Comparison of ENCODE assay signal across 11 cellular contexts in genomic region chr11:69121621-69122336, GRCh38. TPM values are rescaled to one million over a fixed set of nuclear protein-coding genes. Genes with fewer than 3 reads are reported as not detected.
DNase-seq lines count a peak whose midpoint lies in the region; ATAC-seq and TF ChIP-seq lines count a peak whose summit lies in the region.
"Had no signal": no experiment of that assay in that cellular context is flagged by ENCODE, and none has a peak within 500 bp of the region (broad histone marks: within the 10 kb centered on the region; RNA-seq: fewer than 3 reads in every experiment).

No MANE protein-coding gene starts in this region.

- H3K27ac ChIP-seq in PC-3 (ENCODE audit: low read length) = peak overlapping the region; percentile 97
- peak overlapping the region; percentile 79 for H3K27ac ChIP-seq in hepatocyte

- peak overlapping the region; percentile 51 for H3K9ac ChIP-seq in PC-3 (ENCODE audit: low read length)

- no peaks in the 10 kb centered on the region for H3K9me3 Mint-ChIP-seq in activated CD4-positive, alpha-beta T cell treated with anti-CD3 and anti-CD28 coated beads, Interleukin-2, amount 10 ng/mL, durations not matched to agents 7 days and 5 days
- H3K9me3 Mint-ChIP-seq in stimulated activated memory B cell treated with anti-CD40 and anti-IgM and Interleukin-4, amounts not matched to agents 10 μg/mL and 1 μg/mL and 100 μg/mL, for 72 hours = peaks cover 6% of the 10 kb centered on the region

- no peak for TF ChIP-seq POLR2A in lower leg skin (IDR thresholded peaks at IDR 0.05)

- ATAC-seq in PC-3 = peak; percentile 0
- ATAC-seq in stimulated activated memory B cell treated with anti-CD40 and anti-IgM and Interleukin-4, amounts not matched to agents 10 μg/mL and 1 μg/mL and 100 μg/mL, for 72 hours = no peak
- no peak for ATAC-seq in GM18517 (IDR thresholded peaks at IDR 0.05; ENCODE audit: unreplicated experiment)

- no peaks in the 10 kb centered on the region for H3K36me3 Mint-ChIP-seq in activated CD4-positive, alpha-beta T cell treated with anti-CD3 and anti-CD28 coated beads, Interleukin-2, amount 10 ng/mL, durations not matched to agents 7 days and 5 days (ENCODE audit: low read depth)
- no peaks in the 10 kb centered on the region for H3K36me3 Mint-ChIP-seq in stimulated activated memory B cell treated with anti-CD40 and anti-IgM and Interleukin-4, amounts not matched to agents 10 μg/mL and 1 μg/mL and 100 μg/mL, for 72 hours

- H2AFZ ChIP-seq in PC-3 (ENCODE audit: low read length) (no peak overlapping the region), hepatocyte (no peak overlapping the region)

- H3K4me2 ChIP-seq in PC-3 (ENCODE audit: low read length) = peak overlapping the region; percentile 83
- no peak overlapping the region for H3K4me2 ChIP-seq in hepatocyte

- no peaks in the 10 kb centered on the region for H3K9me2 ChIP-seq in PC-3 (replicated peaks; ENCODE audit: low read length)
- no peaks in the 10 kb centered on the region for H3K9me2 ChIP-seq in hepatocyte (replicated peaks; ENCODE audit: insufficient read depth)

- BruUV-seq in PC-3 (replicated peaks; lab: Mats Ljungman, UMichigan) = no TSS peak

- 91% methylated on average over 16 of the region's 20 CpGs for WGBS in hepatocyte (ENCODE audit: low lambda C conversion rate, missing lambda C conversion rate)
- 65 to 73% methylated on average over 20 of the region's 20 CpGs for WGBS in lower leg skin, 2 donors

- H3K36me3 ChIP-seq in PC-3 (ENCODE audit: low read depth, low read length) (no peaks in the 10 kb centered on the region), hepatocyte (replicated peaks; ENCODE audit: insufficient read depth, low read depth) (no peaks in the 10 kb centered on the region)

- H3K4me1 Mint-ChIP-seq in activated CD4-positive, alpha-beta T cell treated with anti-CD3 and anti-CD28 coated beads, Interleukin-2, amount 10 ng/mL, durations not matched to agents 7 days and 5 days = peaks cover 42% of the 10 kb centered on the region
- H3K4me1 Mint-ChIP-seq in stimulated activated memory B cell treated with anti-CD40 and anti-IgM and Interleukin-4, amounts not matched to agents 10 μg/mL and 1 μg/mL and 100 μg/mL, for 72 hours = peaks cover 35% of the 10 kb centered on the region

- CTCF ChIA-PET in activated CD4-positive, alpha-beta T cell treated with anti-CD3 and anti-CD28 coated beads, Interleukin-2, amount 10 ng/mL, durations not matched to agents 7 days and 5 days (lab: Charles Lee) = no interaction called here
- CTCF ChIA-PET in PC-3 (lab: Charles Lee) = no interaction called here

- H3K4me3 Mint-ChIP-seq in activated CD4-positive, alpha-beta T cell treated with anti-CD3 and anti-CD28 coated beads, Interleukin-2, amount 10 ng/mL, durations not matched to agents 7 days and 5 days = no peak overlapping the region
- no peak overlapping the region for H3K4me3 Mint-ChIP-seq in stimulated activated memory B cell treated with anti-CD40 and anti-IgM and Interleukin-4, amounts not matched to agents 10 μg/mL and 1 μg/mL and 100 μg/mL, for 72 hours

- H3K4me1 ChIP-seq in PC-3 (ENCODE audit: insufficient read depth, low read length) (peaks cover 32% of the 10 kb centered on the region), hepatocyte (ENCODE audit: insufficient read depth) (peaks cover 22% of the 10 kb centered on the region)

- intact Hi-C loops in PC-3 (cut with micrococcal nuclease) (loop anchor here (1.0 to 10.0 kb wide), 4 partner anchors 96 to 520 kb away; partner anchors contain the start of gene CCND1), lower leg skin (cut with DNase I; ENCODE audit: low total_unique reads) (no loop called here)

- H3K27me3 Mint-ChIP-seq in activated CD4-positive, alpha-beta T cell treated with anti-CD3 and anti-CD28 coated beads, Interleukin-2, amount 10 ng/mL, durations not matched to agents 7 days and 5 days = no peaks in the 10 kb centered on the region
- peaks cover 8% of the 10 kb centered on the region for H3K27me3 Mint-ChIP-seq in stimulated activated memory B cell treated with anti-CD40 and anti-IgM and Interleukin-4, amounts not matched to agents 10 μg/mL and 1 μg/mL and 100 μg/mL, for 72 hours

- H3F3A ChIP-seq in PC-3 (ENCODE audit: low read length, unreplicated experiment) = peaks cover 6% of the 10 kb centered on the region

- DNase-seq in activated CD4-positive, alpha-beta T cell treated with anti-CD3 and anti-CD28 coated beads, Interleukin-2, amount 10 ng/mL, durations not matched to agents 7 days and 5 days = no peak
- no peak for DNase-seq in activated CD4-positive, alpha-beta T cell treated with anti-CD3 and anti-CD28 coated beads, Interleukin-2, amount 50 U/mL, for 48 hours
- DNase-seq in PC-3 (no peak), hepatocyte (ENCODE audit: low spot score) (no peak), lower leg skin (ENCODE audit: low spot score in 2 of 2) (no peak), NCI-H1694 treated with DMSO at 0.1 percent for 48 hours (lab: John Stamatoyannopoulos, UW) (no peak)
- DNase-seq: central memory CD4-positive, alpha-beta T cell; stimulated activated CD4-positive, alpha-beta T cell treated with anti-CD3 and anti-CD28 coated beads, Interleukin-4, amount 100 ng/mL, for 24 hours had no signal

- peak overlapping the region; percentile 72 for H3K27ac Mint-ChIP-seq in activated CD4-positive, alpha-beta T cell treated with anti-CD3 and anti-CD28 coated beads, Interleukin-2, amount 10 ng/mL, durations not matched to agents 7 days and 5 days
- peak overlapping the region; percentile 25 for H3K27ac Mint-ChIP-seq in stimulated activated memory B cell treated with anti-CD40 and anti-IgM and Interleukin-4, amounts not matched to agents 10 μg/mL and 1 μg/mL and 100 μg/mL, for 72 hours
- H3K27ac Mint-ChIP-seq: activated naive CD4-positive, alpha-beta T cell treated with anti-CD3 and anti-CD28 coated beads, Interleukin-2, amount 50 U/mL, for 72 hours had no signal

- TF ChIP-seq CTCF in PC-3 (conservative IDR thresholded peaks at IDR 0.05; ENCODE audit: low read depth, low read length) (no peak), hepatocyte (IDR thresholded peaks at IDR 0.05; ENCODE audit: poor library complexity) (no peak), lower leg skin (IDR thresholded peaks at IDR 0.05) (no peak)

- H3K27me3 ChIP-seq in PC-3 (ENCODE audit: low read length) (no peaks in the 10 kb centered on the region), hepatocyte (no peaks in the 10 kb centered on the region)

- H4K20me1 ChIP-seq in PC-3 (ENCODE audit: low read length) = no peaks in the 10 kb centered on the region
- no peaks in the 10 kb centered on the region for H4K20me1 ChIP-seq in hepatocyte (ENCODE audit: insufficient read depth, poor library complexity, severe bottlenecking)

- H3K9me3 ChIP-seq in PC-3 (ENCODE audit: low read length) = no peaks in the 10 kb centered on the region
- no peaks in the 10 kb centered on the region for H3K9me3 ChIP-seq in hepatocyte (ENCODE audit: low read depth)

- H3K79me2 ChIP-seq in PC-3 (ENCODE audit: low read length) = no peaks in the 10 kb centered on the region
- no peaks in the 10 kb centered on the region for H3K79me2 ChIP-seq in hepatocyte

- POLR2A ChIA-PET in activated CD4-positive, alpha-beta T cell treated with anti-CD3 and anti-CD28 coated beads, Interleukin-2, amount 10 ng/mL, durations not matched to agents 7 days and 5 days (lab: Charles Lee) = no interaction called here
- POLR2A ChIA-PET in PC-3 (lab: Charles Lee; ENCODE audit: unreplicated experiment) = no interaction called here

- no peak overlapping the region for H3K4me3 ChIP-seq in PC-3 (ENCODE audit: low read length)
- no peak overlapping the region for H3K4me3 ChIP-seq in hepatocyte
- no peak overlapping the region for H3K4me3 ChIP-seq in lower leg skin (ENCODE audit: low read depth, poor library complexity, severe bottlenecking)

RNA-seq across cellular contexts. Expression of gene SMIM38, which starts 34.0 kb away (rescaled TPM):
- under 1 TPM in 1 of 2 experiments, not detected in 1; 0.12 TPM for total RNA-seq in activated CD4-positive, alpha-beta T cell treated with anti-CD3 and anti-CD28 coated beads, Interleukin-2, amount 10 ng/mL, durations not matched to agents 7 days and 5 days
- total RNA-seq in PC-3 (2014; rRNA removed) = 0.04 and 0.17 TPM in 2 replicates
- 0.40 and 0.70 TPM in 2 replicates for total RNA-seq in hepatocyte
- polyA plus RNA-seq in hepatocyte = 0.64 TPM in 1 of 2 replicates, not detected in the other
- total RNA-seq in lower leg skin = 1 to 10 TPM in 2 of 4 donors, under 1 TPM in 2; 0.13 to 1.8 (median 0.98) TPM
